In the genomic region with DNA sequence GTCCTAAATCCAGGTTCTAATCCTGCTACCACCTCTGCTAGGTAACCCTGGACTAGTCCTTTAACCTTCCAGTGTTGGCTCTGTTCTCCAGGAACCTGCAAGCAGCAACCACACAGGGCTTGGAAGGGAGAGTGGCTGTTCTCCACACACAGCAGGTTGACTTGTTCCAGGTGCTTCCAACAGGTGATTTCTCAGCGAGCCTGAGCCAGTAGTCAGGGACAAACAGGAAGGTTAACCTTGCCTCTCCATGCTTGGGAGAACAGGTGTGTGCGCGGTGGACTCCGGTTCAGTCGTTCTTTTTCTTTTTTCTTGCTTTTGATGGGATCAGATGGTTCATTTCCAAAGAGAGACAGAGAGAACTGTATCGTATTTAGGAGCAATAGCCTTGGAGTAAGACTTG, we compare ENCODE assay signal across 8 cellular contexts. TPM values are rescaled to one million over a fixed set of nuclear protein-coding genes. Genes with fewer than 3 reads are reported as not detected.
A peak's percentile ranks its signal among the peaks of the same experiment; 100 is the strongest.
DNase-seq lines count a peak whose midpoint lies in the region; ATAC-seq and TF ChIP-seq lines count a peak whose summit lies in the region.

No MANE protein-coding gene starts in this region.

- no peaks in the 10 kb centered on the region for H3K27me3 ChIP-seq in thoracic aorta (replicated peaks; ENCODE audit: insufficient read depth)

- H3K4me1 ChIP-seq in thoracic aorta (ENCODE audit: control insufficient read depth in 1 of 2, low read depth in 2 of 2): peaks cover 2 to 19% of the 10 kb centered on the region in 2 donors

- peaks cover 42% of the 10 kb centered on the region for H3K27me3 Mint-ChIP-seq in activated T-cell treated with anti-CD3 and anti-CD28 coated beads, Interleukin-2, amount 50 U/mL, for 72 hours (ENCODE audit: low read depth)
- H3K27me3 Mint-ChIP-seq in activated CD8-positive, alpha-beta T cell treated with anti-CD3 and anti-CD28 coated beads for 36 hours: peaks cover 31% of the 10 kb centered on the region

- POLR2A ChIA-PET in activated CD8-positive, alpha-beta T cell treated with anti-CD3 and anti-CD28 coated beads for 36 hours (lab: Charles Lee): no interaction called here

- H3K9me3 ChIP-seq in iPS-18c (ENCODE audit: control insufficient read depth, insufficient read depth, low read length): no peaks in the 10 kb centered on the region
- H3K9me3 ChIP-seq in thoracic aorta: no peaks in the 10 kb centered on the region

- TF ChIP-seq CTCF in activated CD8-positive, alpha-beta T cell treated with anti-CD3 and anti-CD28 coated beads for 36 hours (IDR thresholded peaks at IDR 0.05): no peak
- TF ChIP-seq CTCF in thoracic aorta (IDR thresholded peaks at IDR 0.05): no peak

- H3K9me3 Mint-ChIP-seq in activated T-cell treated with anti-CD3 and anti-CD28 coated beads, Interleukin-2, amount 50 U/mL, for 72 hours: no peaks in the 10 kb centered on the region
- no peaks in the 10 kb centered on the region for H3K9me3 Mint-ChIP-seq in activated CD8-positive, alpha-beta T cell treated with anti-CD3 and anti-CD28 coated beads for 36 hours

- CTCF ChIA-PET in activated CD8-positive, alpha-beta T cell treated with anti-CD3 and anti-CD28 coated beads for 36 hours (lab: Charles Lee): interaction anchor here (1.5 kb wide), 1 partner anchor 173 kb away, joined by 3 read pairs; no protein-coding TSS in a partner anchor

- no peak overlapping the region for H3K27ac ChIP-seq in thoracic aorta

- no peak for ATAC-seq in activated T-cell treated with anti-CD3 and anti-CD28 coated beads, Interleukin-2, amount 50 U/mL, for 72 hours (replicated peaks in 1 of 2)
- ATAC-seq in activated CD8-positive, alpha-beta T cell treated with anti-CD3 and anti-CD28 coated beads for 36 hours: no peak
- no peak for ATAC-seq in thoracic aorta (ENCODE audit: insufficient number of reproducible peaks, low FRiP score, low read depth)
- ATAC-seq in HG02870 (IDR thresholded peaks at IDR 0.05; ENCODE audit: unreplicated experiment): no peak
- no peak for ATAC-seq in HG02678 (IDR thresholded peaks at IDR 0.05; ENCODE audit: unreplicated experiment)

- DNase-seq in activated T-cell treated with anti-CD3 and anti-CD28 coated beads, Interleukin-2, amount 50 U/mL, for 72 hours: no peak
- no peak for DNase-seq in activated T-cell treated with anti-CD3 and anti-CD28 coated beads, Interleukin-2, amount 50 U/mL, for 1 hour
- DNase-seq in activated CD8-positive, alpha-beta T cell treated with anti-CD3 and anti-CD28 coated beads for 36 hours: no peak
- DNase-seq in thoracic aorta (ENCODE audit: low spot score) (no peak), NCI-H345 treated with DMSO at 0.1 percent for 48 hours (lab: John Stamatoyannopoulos, UW; ENCODE audit: unreplicated experiment) (no peak)

- H3K4me3 Mint-ChIP-seq in activated T-cell treated with anti-CD3 and anti-CD28 coated beads, Interleukin-2, amount 50 U/mL, for 72 hours: peak overlapping the region; percentile 68 to 93
- peak overlapping the region; percentile 90 for H3K4me3 Mint-ChIP-seq in activated CD8-positive, alpha-beta T cell treated with anti-CD3 and anti-CD28 coated beads for 36 hours

- H3K27ac Mint-ChIP-seq in activated T-cell treated with anti-CD3 and anti-CD28 coated beads, Interleukin-2, amount 50 U/mL, for 72 hours: no peak overlapping the region
- no peak overlapping the region for H3K27ac Mint-ChIP-seq in activated CD8-positive, alpha-beta T cell treated with anti-CD3 and anti-CD28 coated beads for 36 hours

- intact Hi-C loops in activated CD8-positive, alpha-beta T cell treated with anti-CD3 and anti-CD28 coated beads for 36 hours (cut with micrococcal nuclease): no loop called here

- H3K4me3 ChIP-seq in iPS-18c (ENCODE audit: insufficient read depth, low read depth, low read length) (peak overlapping the region; percentile 92), thoracic aorta (peak overlapping the region; percentile 89)

- no peaks in the 10 kb centered on the region for H3K36me3 ChIP-seq in thoracic aorta

- peaks cover 0 to 1% of the 10 kb centered on the region in 2 donors for H3K36me3 Mint-ChIP-seq in activated T-cell treated with anti-CD3 and anti-CD28 coated beads, Interleukin-2, amount 50 U/mL, for 72 hours (ENCODE audit: insufficient read depth in 2 of 2)
- H3K36me3 Mint-ChIP-seq in activated CD8-positive, alpha-beta T cell treated with anti-CD3 and anti-CD28 coated beads for 36 hours (ENCODE audit: low read depth): no peaks in the 10 kb centered on the region

- peaks cover 17% of the 10 kb centered on the region for H3K4me1 Mint-ChIP-seq in activated T-cell treated with anti-CD3 and anti-CD28 coated beads, Interleukin-2, amount 50 U/mL, for 72 hours (ENCODE audit: low read depth)
- peaks cover 12% of the 10 kb centered on the region for H3K4me1 Mint-ChIP-seq in activated CD8-positive, alpha-beta T cell treated with anti-CD3 and anti-CD28 coated beads for 36 hours (ENCODE audit: low read depth)

RNA-seq across cellular contexts. Expression of a gene that starts 0.8 kb away (rescaled TPM):
- 1 to 10 TPM; 1.6 to 3.7 TPM for total RNA-seq in activated T-cell treated with anti-CD3 and anti-CD28 coated beads, Interleukin-2, amount 50 U/mL, for 72 hours
- total RNA-seq in activated CD8-positive, alpha-beta T cell treated with anti-CD3 and anti-CD28 coated beads for 36 hours: 1 to 10 TPM; 2.2 to 2.5 TPM
- 1 to 10 TPM; 5.3 to 6.7 TPM for total RNA-seq in thoracic aorta
